ENCODE assay signal across 21 cellular contexts in the genomic region with DNA sequence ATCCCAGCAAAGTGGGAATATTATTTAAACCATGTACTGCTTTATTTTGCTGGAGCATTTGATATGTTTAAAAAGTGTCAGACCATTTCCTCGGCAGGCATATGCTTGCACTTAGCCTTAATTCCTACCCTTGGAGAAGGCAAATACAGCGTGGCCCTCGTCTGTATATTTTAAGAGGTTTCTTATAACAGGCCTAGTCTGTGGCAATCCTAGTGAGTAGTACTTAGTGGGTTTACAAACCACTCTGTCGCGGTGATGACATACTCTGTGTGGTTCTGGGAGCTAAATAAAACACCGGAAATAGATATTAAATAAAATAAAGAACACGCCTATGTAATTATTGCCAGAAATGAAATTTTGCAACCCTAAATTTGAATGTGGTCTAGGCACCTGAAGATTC.
"Had no signal": no experiment of that assay in that cellular context is flagged by ENCODE, and none has a peak within 500 bp of the region (broad histone marks: within the 10 kb centered on the region; RNA-seq: fewer than 3 reads in every experiment).

No MANE protein-coding gene starts in this region.

- H3K9me3 Mint-ChIP-seq: activated naive CD4-positive, alpha-beta T cell treated with anti-CD3 and anti-CD28 coated beads, Interleukin-2, amount 50 U/mL, for 24 hours; dendritic cell treated with granulocyte-macrophage colony-stimulating factor and Interleukin-4, amounts not matched to agents 40 ng/mL and 50 ng/mL, for 4 days; effector memory CD8-positive, alpha-beta T cell; naive thymus-derived CD4-positive, alpha-beta T cell; neural progenitor cell; stimulated activated naive CD8-positive, alpha-beta T cell treated with anti-CD3 and anti-CD28 coated beads, Interleukin-15, Interleukin-2, amounts not matched to agents 100 ng/mL and 50 ng/mL, for 24 hours had no signal

- H3K36me3 ChIP-seq: adrenal gland, prostate gland, right atrium auricular region, tibial nerve, vagina had no signal

- ATAC-seq: activated CD4-positive, alpha-beta T cell treated with anti-CD3 and anti-CD28 coated beads for 36 hours; effector memory CD8-positive, alpha-beta T cell; left lobe of liver; naive thymus-derived CD4-positive, alpha-beta T cell had no signal

- H3K27ac ChIP-seq: adrenal gland, neural progenitor cell, prostate gland, right atrium auricular region, tibial nerve, vagina had no signal

- H3K27me3 Mint-ChIP-seq: activated CD4-positive, alpha-beta T cell treated with anti-CD3 and anti-CD28 coated beads for 36 hours; activated naive CD4-positive, alpha-beta T cell treated with anti-CD3 and anti-CD28 coated beads, Interleukin-2, amount 50 U/mL, for 24 hours; dendritic cell treated with granulocyte-macrophage colony-stimulating factor and Interleukin-4, amounts not matched to agents 40 ng/mL and 50 ng/mL, for 4 days; effector memory CD8-positive, alpha-beta T cell; stimulated activated naive CD8-positive, alpha-beta T cell treated with anti-CD3 and anti-CD28 coated beads, Interleukin-15, Interleukin-2, amounts not matched to agents 100 ng/mL and 50 ng/mL, for 24 hours had no signal

- H3K4me1 Mint-ChIP-seq: activated naive CD4-positive, alpha-beta T cell treated with anti-CD3 and anti-CD28 coated beads, Interleukin-2, amount 50 U/mL, for 24 hours had no signal

- FAIRE-seq: frontal cortex, kidney, TTC549 had no signal

- H3K27me3 ChIP-seq: adrenal gland, neural progenitor cell, right atrium auricular region, tibial nerve, vagina had no signal

- H3K4me3 ChIP-seq: adrenal gland, neural progenitor cell, prostate gland, right atrium auricular region, tibial nerve, vagina had no signal

- H3K4me3 Mint-ChIP-seq: activated CD4-positive, alpha-beta T cell treated with anti-CD3 and anti-CD28 coated beads for 36 hours; activated naive CD4-positive, alpha-beta T cell treated with anti-CD3 and anti-CD28 coated beads, Interleukin-2, amount 50 U/mL, for 24 hours; dendritic cell treated with granulocyte-macrophage colony-stimulating factor and Interleukin-4, amounts not matched to agents 40 ng/mL and 50 ng/mL, for 4 days; effector memory CD8-positive, alpha-beta T cell; naive thymus-derived CD4-positive, alpha-beta T cell; neural progenitor cell; stimulated activated naive CD8-positive, alpha-beta T cell treated with anti-CD3 and anti-CD28 coated beads, Interleukin-15, Interleukin-2, amounts not matched to agents 100 ng/mL and 50 ng/mL, for 24 hours had no signal

- DNase-seq: activated CD4-positive, alpha-beta T cell treated with anti-CD3 and anti-CD28 coated beads for 36 hours; activated CD4-positive, alpha-beta T cell treated with anti-CD3 and anti-CD28 coated beads, Interleukin-2, amount 50 U/mL, for 48 hours; activated gamma-delta T cell; adrenal gland; effector memory CD8-positive, alpha-beta T cell; head of caudate nucleus; kidney; mesenchymal stem cell; naive thymus-derived CD4-positive, alpha-beta T cell; stimulated activated CD4-positive, alpha-beta T cell treated with anti-CD3 and anti-CD28 coated beads, Interleukin-2, amount 100 ng/mL, for 24 hours had no signal

- H3K4me1 ChIP-seq: prostate gland, right atrium auricular region had no signal

- H3K9me3 ChIP-seq: adrenal gland, prostate gland, right atrium auricular region, tibial nerve, vagina had no signal

- H3K27ac Mint-ChIP-seq: activated CD4-positive, alpha-beta T cell treated with anti-CD3 and anti-CD28 coated beads for 36 hours; activated naive CD4-positive, alpha-beta T cell treated with anti-CD3 and anti-CD28 coated beads, Interleukin-2, amount 50 U/mL, for 24 hours; dendritic cell treated with granulocyte-macrophage colony-stimulating factor and Interleukin-4, amounts not matched to agents 40 ng/mL and 50 ng/mL, for 4 days; effector memory CD8-positive, alpha-beta T cell; neural progenitor cell; stimulated activated naive CD8-positive, alpha-beta T cell treated with anti-CD3 and anti-CD28 coated beads, Interleukin-15, Interleukin-2, amounts not matched to agents 100 ng/mL and 50 ng/mL, for 24 hours had no signal

- H3K36me3 Mint-ChIP-seq: activated naive CD4-positive, alpha-beta T cell treated with anti-CD3 and anti-CD28 coated beads, Interleukin-2, amount 50 U/mL, for 24 hours; naive thymus-derived CD4-positive, alpha-beta T cell had no signal
